Comparison of ENCODE assay signal across 8 cellular contexts in genomic region chr13:41054212-41054877, GRCh38. TPM values are rescaled to one million over a fixed set of nuclear protein-coding genes. Genes with fewer than 3 reads are reported as not detected.
DNase-seq lines count a peak whose midpoint lies in the region; ATAC-seq and TF ChIP-seq lines count a peak whose summit lies in the region.

No MANE protein-coding gene starts in this region.

- H3K4me1 ChIP-seq in psoas muscle: peaks cover 89% of the 10 kb centered on the region

- intact Hi-C loops in psoas muscle (cut with DNase I): no loop called here

- peak; percentile 44 for TF ChIP-seq CTCF in GM12865 (IDR thresholded peaks at IDR 0.05; ENCODE audit: insufficient read depth, low read depth, low read length, missing control alignments)
- TF ChIP-seq CTCF in psoas muscle (IDR thresholded peaks at IDR 0.05): peak; percentile 59
- no peak for TF ChIP-seq CTCF in WERI-Rb-1 (IDR thresholded peaks at IDR 0.05; ENCODE audit: low read depth, low read length)

- 43 to 61% (median 45%) methylated on average over 9 of the region's 9 CpGs for WGBS in psoas muscle, 3 donors

- H3K9me3 Mint-ChIP-seq in activated T-cell treated with anti-CD3 and anti-CD28 coated beads, Interleukin-2, amount 50 U/mL, for 24 hours: no peaks in the 10 kb centered on the region

- H3K27ac Mint-ChIP-seq in activated T-cell treated with anti-CD3 and anti-CD28 coated beads, Interleukin-2, amount 50 U/mL, for 24 hours: no peak overlapping the region

- peaks cover 71% of the 10 kb centered on the region for H3K4me1 Mint-ChIP-seq in activated T-cell treated with anti-CD3 and anti-CD28 coated beads, Interleukin-2, amount 50 U/mL, for 24 hours (ENCODE audit: low read depth)

- peak overlapping the region; percentile 29 for H3K4me3 Mint-ChIP-seq in activated T-cell treated with anti-CD3 and anti-CD28 coated beads, Interleukin-2, amount 50 U/mL, for 24 hours

- H3K27me3 ChIP-seq in psoas muscle (ENCODE audit: insufficient read depth in 3 of 3, low read length in 2 of 3) (no peaks in the 10 kb centered on the region), WERI-Rb-1 (ENCODE audit: insufficient read depth, low read depth, severe bottlenecking) (no peaks in the 10 kb centered on the region), MG63 (no peaks in the 10 kb centered on the region)

- no peaks in the 10 kb centered on the region for H3K27me3 Mint-ChIP-seq in activated T-cell treated with anti-CD3 and anti-CD28 coated beads, Interleukin-2, amount 50 U/mL, for 24 hours

- peak overlapping the region; percentile 10 for H3K4me3 ChIP-seq in GM12865 (ENCODE audit: low read depth, low read length)
- H3K4me3 ChIP-seq in psoas muscle: peak overlapping the region; percentile 8
- H3K4me3 ChIP-seq in WERI-Rb-1 (ENCODE audit: low read depth, low read length): no peak overlapping the region
- H3K4me3 ChIP-seq in MG63: no peak overlapping the region

- DNase-seq in AML-193 (lab: John Stamatoyannopoulos, UW) (peak; percentile 62 to 73), GM12865 (ENCODE audit: low read depth) (peak; percentile 82), NCI-H2107 (lab: John Stamatoyannopoulos, UW) (peak; percentile 8), germinal center (ENCODE audit: low spot score) (peak; percentile 33), psoas muscle (no peak), WERI-Rb-1 (no peak), MG63 (no peak)
- no peak for DNase-seq in activated T-cell treated with anti-CD3 and anti-CD28 coated beads, Interleukin-2, amount 50 U/mL, for 24 hours

- H3K9me3 ChIP-seq in psoas muscle: no peaks in the 10 kb centered on the region
- H3K9me3 ChIP-seq in WERI-Rb-1 (ENCODE audit: severe bottlenecking): no peaks in the 10 kb centered on the region
- H3K9me3 ChIP-seq in MG63: no peaks in the 10 kb centered on the region

- H3K36me3 ChIP-seq in psoas muscle (ENCODE audit: insufficient read depth in 1 of 2, low read depth in 1 of 2): no peaks in the 10 kb centered on the region
- no peaks in the 10 kb centered on the region for H3K36me3 ChIP-seq in WERI-Rb-1
- peaks cover 13% of the 10 kb centered on the region for H3K36me3 ChIP-seq in MG63

- peaks cover 3% of the 10 kb centered on the region for H3K36me3 Mint-ChIP-seq in activated T-cell treated with anti-CD3 and anti-CD28 coated beads, Interleukin-2, amount 50 U/mL, for 24 hours (ENCODE audit: low read depth)

- H3K27ac ChIP-seq in psoas muscle (no peak overlapping the region), WERI-Rb-1 (no peak overlapping the region)

- ATAC-seq in psoas muscle: peak; percentile 39 to 56 (median 49)

RNA-seq across cellular contexts. Expression of gene WBP4, which starts 7.0 kb away (rescaled TPM):
- total RNA-seq in psoas muscle: 10 to 100 TPM; 18.8 to 24.9 (median 21.6) TPM
- polyA plus RNA-seq in psoas muscle: 10 to 100 TPM; 18.1 to 37.0 (median 22.2) TPM
- 10.5 and 15.7 TPM in 2 replicates for total RNA-seq in MG63 (2014; rRNA removed; shearing (Covaris generic); ENCODE audit: low replicate concordance)

RNA-seq across cellular contexts. Expression of gene ELF1, which starts 35.2 kb away (rescaled TPM):
- total RNA-seq in psoas muscle: 10 to 100 TPM; 20.5 to 25.9 (median 22.6) TPM
- polyA plus RNA-seq in psoas muscle: 10 to 100 TPM in 2 of 3 donors, 1 to 10 TPM in 1; 7.3 to 28.6 (median 13.0) TPM
- 6.7 and 11.3 TPM in 2 replicates for total RNA-seq in MG63 (2014; rRNA removed; shearing (Covaris generic); ENCODE audit: low replicate concordance)

Comparison
In these comparisons a context has a peak if more than half of its experiments do, and no peak if none do; other contexts are left out.
1. DNase-seq: peak in AML-193 (2 of 2), GM12865 (single experiment), NCI-H2107 (single experiment) and germinal center (single experiment); none in activated T-cell treated with anti-CD3 and anti-CD28 coated beads, Interleukin-2, amount 50 U/mL, for 24 hours (single experiment), psoas muscle (0 of 2), WERI-Rb-1 (single experiment) and MG63 (single experiment).
2. H3K4me3 ChIP-seq: peak in GM12865 (single experiment) and psoas muscle (single experiment); none in WERI-Rb-1 (single experiment) and MG63 (single experiment).